Comparison of ENCODE assay signal across 1 cellular context in the genomic region with DNA sequence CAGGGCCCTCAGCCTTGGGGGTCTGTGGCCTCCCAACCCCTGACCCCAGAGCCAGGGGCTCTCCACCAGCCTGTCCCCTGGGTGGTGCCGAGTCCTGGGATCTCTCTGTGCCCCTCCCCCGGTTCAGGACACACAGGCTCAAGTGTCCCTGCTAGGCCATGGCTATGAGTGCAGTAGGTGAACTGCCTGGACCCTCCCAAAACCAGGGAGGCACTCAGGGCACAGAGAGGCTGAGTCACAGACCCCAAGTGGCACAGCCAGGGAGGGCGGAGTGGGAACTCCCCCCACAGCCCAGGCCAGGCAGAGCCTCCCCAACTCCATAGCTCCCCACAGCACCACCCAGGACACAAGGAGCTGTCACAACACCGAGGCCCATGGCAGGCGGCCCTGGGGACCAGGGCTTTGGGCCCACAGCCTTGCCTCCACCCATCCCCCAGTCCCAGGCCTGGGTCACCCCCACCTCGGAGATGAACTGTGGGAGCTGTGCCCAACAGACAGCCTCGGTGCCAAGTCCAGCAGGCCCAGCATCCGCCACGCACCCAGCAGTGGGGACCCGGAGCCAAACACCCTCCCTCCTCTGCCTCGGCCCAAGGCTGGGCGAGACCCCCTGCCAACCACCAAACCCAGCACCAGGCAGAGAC.
TF ChIP-seq lines count a peak whose summit lies in the region.

No MANE protein-coding gene starts in this region.

TF ChIP-seq in HepG2, 621 proteins besides CTCF, POLR2A, EP300 and RAD21:
- TF ChIP-seq ZKSCAN5 (CRISPR knock-in tag; IDR thresholded peaks at IDR 0.05): no peak
- TF ChIP-seq ZNF274 (CRISPR knock-in tag; IDR thresholded peaks at IDR 0.05): no peak
- no peak for TF ChIP-seq CENPT (CRISPR knock-in tag; IDR thresholded peaks at IDR 0.05; ENCODE audit: low read depth)
- TF ChIP-seq MATR3 (CRISPR knock-in tag; IDR thresholded peaks at IDR 0.05): no peak
- TF ChIP-seq, protein P1, sequence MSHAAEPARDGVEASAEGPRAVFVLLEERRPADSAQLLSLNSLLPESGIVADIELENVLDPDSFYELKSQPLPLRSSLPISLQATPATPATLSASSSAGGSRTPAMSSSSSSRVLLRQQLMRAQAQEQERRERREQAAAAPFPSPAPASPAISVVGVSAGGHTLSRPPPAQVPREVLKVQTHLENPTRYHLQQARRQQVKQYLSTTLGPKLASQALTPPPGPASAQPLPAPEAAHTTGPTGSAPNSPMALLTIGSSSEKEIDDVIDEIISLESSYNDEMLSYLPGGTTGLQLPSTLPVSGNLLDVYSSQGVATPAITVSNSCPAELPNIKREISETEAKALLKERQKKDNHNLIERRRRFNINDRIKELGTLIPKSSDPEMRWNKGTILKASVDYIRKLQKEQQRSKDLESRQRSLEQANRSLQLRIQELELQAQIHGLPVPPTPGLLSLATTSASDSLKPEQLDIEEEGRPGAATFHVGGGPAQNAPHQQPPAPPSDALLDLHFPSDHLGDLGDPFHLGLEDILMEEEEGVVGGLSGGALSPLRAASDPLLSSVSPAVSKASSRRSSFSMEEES (CRISPR knock-in tag; IDR thresholded peaks at IDR 0.05): no peak
- TF ChIP-seq, protein P2, sequence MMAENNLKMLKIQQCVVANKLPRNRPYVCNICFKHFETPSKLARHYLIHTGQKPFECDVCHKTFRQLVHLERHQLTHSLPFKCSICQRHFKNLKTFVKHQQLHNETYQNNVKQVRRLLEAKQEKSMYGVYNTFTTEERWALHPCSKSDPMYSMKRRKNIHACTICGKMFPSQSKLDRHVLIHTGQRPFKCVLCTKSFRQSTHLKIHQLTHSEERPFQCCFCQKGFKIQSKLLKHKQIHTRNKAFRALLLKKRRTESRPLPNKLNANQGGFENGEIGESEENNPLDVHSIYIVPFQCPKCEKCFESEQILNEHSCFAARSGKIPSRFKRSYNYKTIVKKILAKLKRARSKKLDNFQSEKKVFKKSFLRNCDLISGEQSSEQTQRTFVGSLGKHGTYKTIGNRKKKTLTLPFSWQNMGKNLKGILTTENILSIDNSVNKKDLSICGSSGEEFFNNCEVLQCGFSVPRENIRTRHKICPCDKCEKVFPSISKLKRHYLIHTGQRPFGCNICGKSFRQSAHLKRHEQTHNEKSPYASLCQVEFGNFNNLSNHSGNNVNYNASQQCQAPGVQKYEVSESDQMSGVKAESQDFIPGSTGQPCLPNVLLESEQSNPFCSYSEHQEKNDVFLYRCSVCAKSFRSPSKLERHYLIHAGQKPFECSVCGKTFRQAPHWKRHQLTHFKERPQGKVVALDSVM (CRISPR knock-in tag; IDR thresholded peaks at IDR 0.05): no peak
- no peak for TF ChIP-seq FOSL1 (CRISPR knock-in tag; IDR thresholded peaks at IDR 0.05; ENCODE audit: borderline replicate concordance)
- TF ChIP-seq, protein P3, sequence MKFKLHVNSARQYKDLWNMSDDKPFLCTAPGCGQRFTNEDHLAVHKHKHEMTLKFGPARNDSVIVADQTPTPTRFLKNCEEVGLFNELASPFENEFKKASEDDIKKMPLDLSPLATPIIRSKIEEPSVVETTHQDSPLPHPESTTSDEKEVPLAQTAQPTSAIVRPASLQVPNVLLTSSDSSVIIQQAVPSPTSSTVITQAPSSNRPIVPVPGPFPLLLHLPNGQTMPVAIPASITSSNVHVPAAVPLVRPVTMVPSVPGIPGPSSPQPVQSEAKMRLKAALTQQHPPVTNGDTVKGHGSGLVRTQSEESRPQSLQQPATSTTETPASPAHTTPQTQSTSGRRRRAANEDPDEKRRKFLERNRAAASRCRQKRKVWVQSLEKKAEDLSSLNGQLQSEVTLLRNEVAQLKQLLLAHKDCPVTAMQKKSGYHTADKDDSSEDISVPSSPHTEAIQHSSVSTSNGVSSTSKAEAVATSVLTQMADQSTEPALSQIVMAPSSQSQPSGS (CRISPR knock-in tag; IDR thresholded peaks at IDR 0.05): no peak
- TF ChIP-seq NR2C2 (CRISPR knock-in tag; IDR thresholded peaks at IDR 0.05; ENCODE audit: borderline replicate concordance): no peak
- TF ChIP-seq HNRNPK (IDR thresholded peaks at IDR 0.05; ENCODE audit: low read depth, low read length, poor library complexity, severe bottlenecking): no peak
- TF ChIP-seq REL (CRISPR knock-in tag; conservative IDR thresholded peaks at IDR 0.05): no peak
- TF ChIP-seq RBM22 (optimal IDR thresholded peaks at IDR 0.05; ENCODE audit: low read length): peak; percentile 28
- TF ChIP-seq ZNF768 (CRISPR knock-in tag; IDR thresholded peaks at IDR 0.05): peak; percentile 96
- no peak for TF ChIP-seq ZNF747 (CRISPR knock-in tag; IDR thresholded peaks at IDR 0.05; ENCODE audit: borderline replicate concordance)
- TF ChIP-seq, protein P4, sequence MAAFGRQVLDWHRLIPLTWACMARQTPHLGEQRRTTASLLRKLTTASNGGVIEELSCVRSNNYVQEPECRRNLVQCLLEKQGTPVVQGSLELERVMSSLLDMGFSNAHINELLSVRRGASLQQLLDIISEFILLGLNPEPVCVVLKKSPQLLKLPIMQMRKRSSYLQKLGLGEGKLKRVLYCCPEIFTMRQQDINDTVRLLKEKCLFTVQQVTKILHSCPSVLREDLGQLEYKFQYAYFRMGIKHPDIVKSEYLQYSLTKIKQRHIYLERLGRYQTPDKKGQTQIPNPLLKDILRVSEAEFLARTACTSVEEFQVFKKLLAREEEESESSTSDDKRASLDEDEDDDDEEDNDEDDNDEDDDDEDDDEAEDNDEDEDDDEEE (CRISPR knock-in tag; IDR thresholded peaks at IDR 0.05): no peak
- TF ChIP-seq AGO2 (optimal IDR thresholded peaks at IDR 0.05; ENCODE audit: low read depth, low read length): peak; percentile 10
- TF ChIP-seq ZNF703 (CRISPR knock-in tag; IDR thresholded peaks at IDR 0.05; ENCODE audit: borderline replicate concordance): no peak
- no peak for TF ChIP-seq STAG1 (CRISPR knock-in tag; IDR thresholded peaks at IDR 0.05)
- TF ChIP-seq, protein P5, sequence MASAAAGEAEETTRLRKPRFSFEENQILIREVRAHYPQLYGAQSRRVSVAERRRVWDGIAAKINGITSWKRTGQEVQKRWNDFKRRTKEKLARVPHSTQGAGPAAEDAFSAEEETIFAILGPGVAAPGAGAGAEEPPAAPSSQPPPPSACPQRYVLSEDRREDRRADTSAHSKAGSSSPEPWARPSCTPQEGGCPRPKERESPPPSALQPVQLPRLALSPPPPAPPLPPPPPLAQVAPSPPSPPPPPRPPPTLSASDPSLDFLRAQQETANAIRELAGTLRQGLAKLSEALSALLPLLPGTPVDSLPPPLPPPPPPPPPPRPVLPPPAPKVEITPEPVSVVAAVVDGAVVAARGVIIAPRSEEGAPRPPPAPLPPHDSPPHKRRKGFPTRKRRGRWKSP (CRISPR knock-in tag; IDR thresholded peaks at IDR 0.05): no peak
- TF ChIP-seq NR1H2 (CRISPR knock-in tag; IDR thresholded peaks at IDR 0.05; ENCODE audit: borderline replicate concordance, low read depth): 0 out of 2 replicates have a peak, but pooled peaks have one; percentile 33
- TF ChIP-seq HNRNPL (IDR thresholded peaks at IDR 0.05; ENCODE audit: low read depth, low read length): 0 out of 2 replicates have a peak, but pooled peaks have one; percentile 7
TF ChIP-seq in HepG2: peak in this region for 5.
